13 cellular contexts compared by ENCODE assay signal in genomic region chr1:160626560-160627342, GRCh38. TPM values are rescaled to one million over a fixed set of nuclear protein-coding genes. Genes with fewer than 3 reads are reported as not detected.
DNase-seq lines count a peak whose midpoint lies in the region; ATAC-seq and TF ChIP-seq lines count a peak whose summit lies in the region.
"Had no signal": no experiment of that assay in that cellular context is flagged by ENCODE, and none has a peak within 500 bp of the region (broad histone marks: within the 10 kb centered on the region; RNA-seq: fewer than 3 reads in every experiment).

No MANE protein-coding gene starts in this region.

- ATAC-seq in activated T-cell treated with anti-CD3 and anti-CD28 coated beads, Interleukin-2, amount 50 U/mL, for 72 hours (replicated peaks in 1 of 2), result peak; percentile 56 to 66
- no peak for ATAC-seq in GM21447 (IDR thresholded peaks at IDR 0.05; ENCODE audit: unreplicated experiment)
- ATAC-seq: sciatic nerve had no signal

- H3K27ac Mint-ChIP-seq in IgD-negative memory B cell, result no peak overlapping the region
- peak overlapping the region; percentile 99 for H3K27ac Mint-ChIP-seq in activated T-cell treated with anti-CD3 and anti-CD28 coated beads, Interleukin-2, amount 50 U/mL, for 72 hours

- peaks cover 64 to 82% (median 77%) of the 10 kb centered on the region in 3 donors for H3K4me1 Mint-ChIP-seq in IgD-negative memory B cell
- H3K4me1 Mint-ChIP-seq in activated T-cell treated with anti-CD3 and anti-CD28 coated beads, Interleukin-2, amount 50 U/mL, for 72 hours (ENCODE audit: low read depth), result peaks cover 100% of the 10 kb centered on the region

- peak; percentile 37 for DNase-seq in CD1c-positive myeloid dendritic cell (ENCODE audit: extremely low spot score)
- no peak for DNase-seq in activated T-cell treated with anti-CD3 and anti-CD28 coated beads, Interleukin-2, amount 50 U/mL, for 72 hours
- DNase-seq in GOT3 (lab: John Stamatoyannopoulos, UW), result no peak
- no peak for DNase-seq in cortex of kidney (lab: John Stamatoyannopoulos, UW)
- no peak for DNase-seq in NCI-H1436 treated with DMSO at 0.1 percent for 48 hours (lab: John Stamatoyannopoulos, UW)
- DNase-seq: dorsolateral prefrontal cortex, heart right ventricle, NCI-H226 had no signal

- peak overlapping the region in 3 of 4 donors; percentile 17 to 90 (median 88) for H3K4me3 Mint-ChIP-seq in IgD-negative memory B cell
- peak overlapping the region; percentile 83 to 92 for H3K4me3 Mint-ChIP-seq in activated T-cell treated with anti-CD3 and anti-CD28 coated beads, Interleukin-2, amount 50 U/mL, for 72 hours

- H3K36me3 Mint-ChIP-seq in IgD-negative memory B cell, result peaks cover 3% of the 10 kb centered on the region
- peaks cover 29 to 49% of the 10 kb centered on the region in 2 donors for H3K36me3 Mint-ChIP-seq in activated T-cell treated with anti-CD3 and anti-CD28 coated beads, Interleukin-2, amount 50 U/mL, for 72 hours (ENCODE audit: insufficient read depth in 2 of 2)

- H3K27me3 Mint-ChIP-seq in IgD-negative memory B cell, result peaks cover 3% of the 10 kb centered on the region
- H3K27me3 Mint-ChIP-seq in activated T-cell treated with anti-CD3 and anti-CD28 coated beads, Interleukin-2, amount 50 U/mL, for 72 hours (ENCODE audit: low read depth), result no peaks in the 10 kb centered on the region

- peak; percentile 47 for TF ChIP-seq POLR2A in GM18526 (IDR thresholded peaks at IDR 0.05; ENCODE audit: extremely low read depth, insufficient read length)

- H3K9me3 Mint-ChIP-seq in IgD-negative memory B cell, result peaks cover 0 to 1% (median 1%) of the 10 kb centered on the region in 3 donors
- H3K9me3 Mint-ChIP-seq in activated T-cell treated with anti-CD3 and anti-CD28 coated beads, Interleukin-2, amount 50 U/mL, for 72 hours, result peaks cover under 1 to 3% of the 10 kb centered on the region in 2 donors

RNA-seq across cellular contexts. Expression of gene SLAMF1, which starts 20.1 kb away (rescaled TPM):
- polyA plus RNA-seq in IgD-negative memory B cell, result 17.2 TPM
- total RNA-seq in activated T-cell treated with anti-CD3 and anti-CD28 coated beads, Interleukin-2, amount 50 U/mL, for 72 hours, result 100 to 1,000 TPM in 1 of 2 donors, 10 to 100 TPM in 1; 81.4 to 134 TPM
- polyA plus RNA-seq: BJ had no signal

RNA-seq across cellular contexts. Expression of gene CD84, which starts 47.5 kb away (rescaled TPM):
- 8.7 TPM for polyA plus RNA-seq in IgD-negative memory B cell
- total RNA-seq in activated T-cell treated with anti-CD3 and anti-CD28 coated beads, Interleukin-2, amount 50 U/mL, for 72 hours, result 10 to 100 TPM; 10.2 to 16.0 TPM
- polyA plus RNA-seq: BJ had no signal
